Comparison of ENCODE assay signal across 19 cellular contexts in the genomic region with DNA sequence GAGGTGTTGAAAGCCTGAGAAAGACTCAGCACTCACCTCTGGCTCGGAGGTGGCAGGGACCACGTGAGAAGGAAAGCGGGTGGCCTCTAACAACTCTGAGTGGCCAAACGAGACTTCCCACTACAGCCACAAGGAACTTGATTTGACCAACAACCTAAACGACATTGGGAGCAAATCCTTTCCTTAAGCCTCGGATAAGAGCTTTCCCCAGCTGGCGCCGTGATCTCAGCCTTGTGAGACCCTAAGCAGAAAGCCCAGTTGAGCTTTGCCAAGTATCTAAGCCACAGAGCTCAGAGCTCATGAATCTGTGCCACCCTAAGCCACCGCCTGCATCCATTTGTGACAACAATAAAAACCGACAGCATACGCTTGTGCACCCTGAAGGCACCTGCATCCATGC.
DNase-seq lines count a peak whose midpoint lies in the region; ATAC-seq and TF ChIP-seq lines count a peak whose summit lies in the region.
"Had no signal": no experiment of that assay in that cellular context is flagged by ENCODE, and none has a peak within 500 bp of the region (broad histone marks: within the 10 kb centered on the region; RNA-seq: fewer than 3 reads in every experiment).

No MANE protein-coding gene starts in this region.

- intact Hi-C loops in CD14-positive monocyte (cut with micrococcal nuclease), result no loop called here

- DNase-seq in CD14-positive monocyte (ENCODE audit: low spot score) (peak; percentile 9), H7 (peak; percentile 26), NCI-H82 (lab: John Stamatoyannopoulos, UW) (peak; percentile 93), osteoblast (ENCODE audit: insufficient read length, low spot score, missing footprints) (peak; percentile 66), cerebellar nuclear complex (lab: John Stamatoyannopoulos, UW) (no peak)
- DNase-seq in natural killer cell treated with Interleukin-12 subunit alpha and Interleukin-12 subunit beta and Interleukin-15 and Interleukin-18, amount 100 ng/mL, for 72 hours (ENCODE audit: low spot score), result no peak
- DNase-seq in T-helper 2 cell treated with Interferon-gamma antibody and Interleukin-4, amounts not matched to agents 5 μg/mL and 100 μg/mL, for 36 hours (ENCODE audit: low spot score), result no peak
- DNase-seq in stimulated activated CD4-positive, alpha-beta T cell treated with anti-CD3 and anti-CD28 coated beads, Interleukin-4, amount 100 ng/mL, for 24 hours, result no peak
- DNase-seq: CD4-positive, alpha-beta T cell; CD8-positive, alpha-beta memory T cell; DMS153; DND-41; GM23248; H9 had no signal

- ATAC-seq in natural killer cell treated with Interleukin-12 subunit alpha and Interleukin-12 subunit beta and Interleukin-15 and Interleukin-18, amount 100 ng/mL, for 72 hours, result no peak
- ATAC-seq: HCT116 had no signal

- no peak overlapping the region for H3K27ac ChIP-seq in osteoblast (ENCODE audit: low read depth, low read length)
- H3K27ac ChIP-seq: 22Rv1, BLaER1, C4-2B, GM23248 had no signal

- H3K27ac Mint-ChIP-seq in CD14-positive monocyte, result no peak overlapping the region
- H3K27ac Mint-ChIP-seq in natural killer cell treated with Interleukin-12 subunit alpha and Interleukin-12 subunit beta and Interleukin-15 and Interleukin-18, amount 100 ng/mL, for 72 hours, result no peak overlapping the region
- no peak overlapping the region for H3K27ac Mint-ChIP-seq in T-helper 2 cell treated with Interferon-gamma antibody and Interleukin-4, amounts not matched to agents 5 μg/mL and 100 μg/mL, for 36 hours
- H3K27ac Mint-ChIP-seq: B cell; CD4-positive, alpha-beta T cell; H9 had no signal

- H4K20me1 ChIP-seq in osteoblast (ENCODE audit: insufficient read depth, low read length), result no peaks in the 10 kb centered on the region

- no peaks in the 10 kb centered on the region for H3K36me3 ChIP-seq in H7 (replicated peaks; ENCODE audit: control insufficient read depth, insufficient read depth, low read length)
- H3K36me3 ChIP-seq in osteoblast (ENCODE audit: insufficient read depth, low read length), result no peaks in the 10 kb centered on the region
- H3K36me3 ChIP-seq: BLaER1 had no signal

- TF ChIP-seq CTCF in CD14-positive monocyte (IDR thresholded peaks at IDR 0.05), result no peak
- TF ChIP-seq CTCF in osteoblast (IDR thresholded peaks at IDR 0.05; ENCODE audit: extremely low read depth, low read depth, low read length), result no peak

- no peaks in the 10 kb centered on the region for H3K36me3 Mint-ChIP-seq in CD14-positive monocyte
- no peaks in the 10 kb centered on the region for H3K36me3 Mint-ChIP-seq in natural killer cell treated with Interleukin-12 subunit alpha and Interleukin-12 subunit beta and Interleukin-15 and Interleukin-18, amount 100 ng/mL, for 72 hours
- no peaks in the 10 kb centered on the region for H3K36me3 Mint-ChIP-seq in T-helper 2 cell treated with Interferon-gamma antibody and Interleukin-4, amounts not matched to agents 5 μg/mL and 100 μg/mL, for 36 hours (ENCODE audit: low read depth)
- H3K36me3 Mint-ChIP-seq: CD8-positive, alpha-beta memory T cell had no signal

- H3K9me3 ChIP-seq in osteoblast (ENCODE audit: low read depth, low read length), result no peaks in the 10 kb centered on the region
- H3K9me3 ChIP-seq: BLaER1 had no signal

- no peak overlapping the region for H3K4me3 ChIP-seq in H7 (ENCODE audit: insufficient read depth, low read depth, low read length)
- no peak overlapping the region for H3K4me3 ChIP-seq in osteoblast (ENCODE audit: insufficient read depth, low read length)
- H3K4me3 ChIP-seq: BLaER1, GM23248 had no signal

- peaks cover 5% of the 10 kb centered on the region for H3K4me1 Mint-ChIP-seq in CD14-positive monocyte
- H3K4me1 Mint-ChIP-seq in natural killer cell treated with Interleukin-12 subunit alpha and Interleukin-12 subunit beta and Interleukin-15 and Interleukin-18, amount 100 ng/mL, for 72 hours (ENCODE audit: low read depth in 2 of 2), result no peaks in the 10 kb centered on the region
- no peaks in the 10 kb centered on the region for H3K4me1 Mint-ChIP-seq in T-helper 2 cell treated with Interferon-gamma antibody and Interleukin-4, amounts not matched to agents 5 μg/mL and 100 μg/mL, for 36 hours (ENCODE audit: low read depth)
- H3K4me1 Mint-ChIP-seq: B cell, H9 had no signal

- H3K79me2 ChIP-seq in osteoblast (ENCODE audit: insufficient read depth, low read length), result no peaks in the 10 kb centered on the region

- H3K4me2 ChIP-seq in osteoblast (ENCODE audit: insufficient read depth, low read length), result no peak overlapping the region

- no peaks in the 10 kb centered on the region for H3K4me1 ChIP-seq in osteoblast (ENCODE audit: insufficient read depth, low read length)

- H3K27me3 ChIP-seq in H7 (ENCODE audit: control insufficient read depth, insufficient read depth, low read length), result no peaks in the 10 kb centered on the region
- H3K27me3 ChIP-seq in osteoblast (ENCODE audit: insufficient read depth, low read length), result no peaks in the 10 kb centered on the region
- H3K27me3 ChIP-seq: BLaER1 had no signal

- H2AFZ ChIP-seq in osteoblast (ENCODE audit: low read length), result no peak overlapping the region
- H2AFZ ChIP-seq: GM23248 had no signal

- no peak overlapping the region for H3K4me3 Mint-ChIP-seq in CD14-positive monocyte
- H3K4me3 Mint-ChIP-seq in natural killer cell treated with Interleukin-12 subunit alpha and Interleukin-12 subunit beta and Interleukin-15 and Interleukin-18, amount 100 ng/mL, for 72 hours, result no peak overlapping the region
- H3K4me3 Mint-ChIP-seq in T-helper 2 cell treated with Interferon-gamma antibody and Interleukin-4, amounts not matched to agents 5 μg/mL and 100 μg/mL, for 36 hours, result no peak overlapping the region
- H3K4me3 Mint-ChIP-seq: B cell; CD4-positive, alpha-beta T cell; CD8-positive, alpha-beta memory T cell; H9 had no signal

- peaks cover 1 to 9% (median 2%) of the 10 kb centered on the region in 3 donors for H3K27me3 Mint-ChIP-seq in CD14-positive monocyte (ENCODE audit: low read depth in 3 of 3)
- H3K27me3 Mint-ChIP-seq in natural killer cell treated with Interleukin-12 subunit alpha and Interleukin-12 subunit beta and Interleukin-15 and Interleukin-18, amount 100 ng/mL, for 72 hours, result peaks cover 2 to 8% of the 10 kb centered on the region in 2 donors
- no peaks in the 10 kb centered on the region for H3K27me3 Mint-ChIP-seq in T-helper 2 cell treated with Interferon-gamma antibody and Interleukin-4, amounts not matched to agents 5 μg/mL and 100 μg/mL, for 36 hours (ENCODE audit: low read depth)
- H3K27me3 Mint-ChIP-seq: B cell had no signal

- no peaks in the 10 kb centered on the region for H3K9me3 Mint-ChIP-seq in CD14-positive monocyte
- H3K9me3 Mint-ChIP-seq in natural killer cell treated with Interleukin-12 subunit alpha and Interleukin-12 subunit beta and Interleukin-15 and Interleukin-18, amount 100 ng/mL, for 72 hours, result no peaks in the 10 kb centered on the region
- H3K9me3 Mint-ChIP-seq in T-helper 2 cell treated with Interferon-gamma antibody and Interleukin-4, amounts not matched to agents 5 μg/mL and 100 μg/mL, for 36 hours, result no peaks in the 10 kb centered on the region
- H3K9me3 Mint-ChIP-seq: CD4-positive, alpha-beta T cell; CD8-positive, alpha-beta memory T cell had no signal

Comparison
In these comparisons a context has a peak if more than half of its experiments do, and no peak if none do; other contexts are left out.
1. DNase-seq: peak in CD14-positive monocyte (single experiment), H7 (single experiment), NCI-H82 (single experiment) and osteoblast (single experiment); none in natural killer cell treated with Interleukin-12 subunit alpha and Interleukin-12 subunit beta and Interleukin-15 and Interleukin-18, amount 100 ng/mL, for 72 hours (single experiment), cerebellar nuclear complex (0 of 2), T-helper 2 cell treated with Interferon-gamma antibody and Interleukin-4, amounts not matched to agents 5 μg/mL and 100 μg/mL, for 36 hours (single experiment) and stimulated activated CD4-positive, alpha-beta T cell treated with anti-CD3 and anti-CD28 coated beads, Interleukin-4, amount 100 ng/mL, for 24 hours (single experiment).